28 cellular contexts compared by ENCODE assay signal in the genomic region with DNA sequence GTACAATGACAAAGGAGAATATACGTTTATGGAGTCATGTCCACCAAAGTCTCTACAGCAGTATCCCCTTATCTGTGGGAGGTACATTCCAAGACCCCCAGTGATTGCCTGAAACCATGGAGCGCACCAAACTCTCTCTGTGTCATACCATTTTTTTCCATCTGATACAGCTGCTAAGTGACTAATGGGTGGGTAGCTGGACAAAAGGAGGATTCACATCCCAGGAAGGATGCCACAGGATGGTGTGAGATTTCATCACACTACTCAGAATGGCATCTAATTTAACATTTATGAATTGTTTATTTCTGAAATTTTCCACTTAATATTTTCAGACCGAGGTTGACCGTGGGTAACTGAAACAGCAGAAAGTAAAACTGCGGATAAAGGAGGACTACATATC.
"Had no signal": no experiment of that assay in that cellular context is flagged by ENCODE, and none has a peak within 500 bp of the region (broad histone marks: within the 10 kb centered on the region; RNA-seq: fewer than 3 reads in every experiment).

No MANE protein-coding gene starts in this region.

- FAIRE-seq: TTC549 had no signal

- DNase-seq: activated CD4-positive, alpha-beta memory T cell treated with anti-CD3 and anti-CD28 coated beads for 36 hours; activated CD4-positive, alpha-beta T cell treated with anti-CD3 and anti-CD28 coated beads for 4 hours; activated CD4-positive, alpha-beta T cell treated with anti-CD3 and anti-CD28 coated beads, Interleukin-2, amount 50 U/mL, for 1 hour; activated CD8-positive, alpha-beta memory T cell treated with anti-CD3 and anti-CD28 coated beads, Interleukin-2, amount 50 U/mL, for 4 hours; activated naive CD4-positive, alpha-beta T cell treated with anti-CD3 and anti-CD28 coated beads, Interleukin-2, amount 10 ng/mL, durations not matched to agents 7 days and 5 days; activated naive CD8-positive, alpha-beta T cell treated with anti-CD3 and anti-CD28 coated beads, Interleukin-2, amount 50 U/mL, for 24 hours; activated T-cell treated with anti-CD3 and anti-CD28 coated beads for 4 hours; activated T-cell treated with anti-CD3 and anti-CD28 coated beads, Interleukin-2, amount 50 U/mL, for 4 hours; anterior cingulate cortex; central memory CD4-positive, alpha-beta T cell; NCI-H1105 treated with DMSO at 0.1 percent for 48 hours; NCI-H1436; NCI-H1694; NCI-H1930; NCI-H2081 treated with DMSO at 0.1 percent for 48 hours; NCI-H345; NCI-H510A; NCI-H526; NCI-H748 treated with DMSO at 0.1 percent for 48 hours; NK-92 treated with Interleukin-12 subunit alpha and Interleukin-12 subunit beta, amount 100 ng/mL, for 24 hours; PC-3; Peyer's patch; SIG-M5 had no signal

- H3K27ac ChIP-seq: Peyer's patch, RWPE1 had no signal

- H3K9me3 ChIP-seq: Peyer's patch had no signal

- ATAC-seq: activated CD4-positive, CD25-positive, alpha-beta regulatory T cell treated with anti-CD3 and anti-CD28 coated beads, Interleukin-2, amount 50 U/mL, for 24 hours; activated naive CD8-positive, alpha-beta T cell treated with anti-CD3 and anti-CD28 coated beads, Interleukin-2, amount 50 U/mL, for 24 hours; activated T-cell treated with anti-CD3 and anti-CD28 coated beads, Interleukin-2, amount 50 U/mL, for 4 hours; PC-3; Right ventricle myocardium inferior; WTC11 had no signal

- H3K27me3 ChIP-seq: Peyer's patch had no signal

- H3K4me1 ChIP-seq: Peyer's patch had no signal

- H3K36me3 ChIP-seq: Peyer's patch had no signal

- H3K4me3 ChIP-seq: Peyer's patch had no signal
